In the genomic region with DNA sequence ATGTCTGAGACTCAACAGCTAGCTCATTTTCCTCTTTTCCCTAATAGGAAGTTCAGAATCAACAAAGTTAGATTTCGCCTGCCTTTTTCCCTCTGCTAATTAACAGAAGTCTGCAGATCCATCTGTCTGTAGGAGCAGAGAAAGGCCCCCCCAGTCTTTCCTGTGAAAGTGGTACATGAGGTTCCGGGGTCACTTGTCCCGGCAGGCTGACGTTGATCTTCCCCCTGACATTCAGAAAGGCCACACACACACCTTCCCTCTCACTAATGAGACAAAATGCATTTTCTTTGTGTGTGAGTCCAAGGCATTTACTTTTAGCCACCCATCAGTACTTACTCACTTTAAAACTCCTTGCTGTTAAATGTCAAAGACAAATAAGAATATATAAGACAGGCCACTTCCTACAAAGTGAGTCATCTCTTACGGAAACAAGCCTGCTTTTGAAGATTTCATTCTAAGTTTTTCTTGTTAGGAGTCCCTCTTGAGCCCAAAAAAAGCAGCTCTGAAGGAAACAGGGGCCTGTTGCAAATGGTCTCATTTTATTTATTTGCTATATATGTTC, we compare ENCODE assay signal across 1 cellular context.
TF ChIP-seq lines count a peak whose summit lies in the region.

No MANE protein-coding gene starts in this region.

TF ChIP-seq in SK-N-SH, 30 proteins besides CTCF, POLR2A, EP300 and RAD21 (continued from another document):
- TF ChIP-seq, protein P1, sequence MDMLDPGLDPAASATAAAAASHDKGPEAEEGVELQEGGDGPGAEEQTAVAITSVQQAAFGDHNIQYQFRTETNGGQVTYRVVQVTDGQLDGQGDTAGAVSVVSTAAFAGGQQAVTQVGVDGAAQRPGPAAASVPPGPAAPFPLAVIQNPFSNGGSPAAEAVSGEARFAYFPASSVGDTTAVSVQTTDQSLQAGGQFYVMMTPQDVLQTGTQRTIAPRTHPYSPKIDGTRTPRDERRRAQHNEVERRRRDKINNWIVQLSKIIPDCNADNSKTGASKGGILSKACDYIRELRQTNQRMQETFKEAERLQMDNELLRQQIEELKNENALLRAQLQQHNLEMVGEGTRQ (IDR thresholded peaks at IDR 0.05; ENCODE audit: borderline replicate concordance, low read depth, low read length): no peak
- TF ChIP-seq, protein P2, sequence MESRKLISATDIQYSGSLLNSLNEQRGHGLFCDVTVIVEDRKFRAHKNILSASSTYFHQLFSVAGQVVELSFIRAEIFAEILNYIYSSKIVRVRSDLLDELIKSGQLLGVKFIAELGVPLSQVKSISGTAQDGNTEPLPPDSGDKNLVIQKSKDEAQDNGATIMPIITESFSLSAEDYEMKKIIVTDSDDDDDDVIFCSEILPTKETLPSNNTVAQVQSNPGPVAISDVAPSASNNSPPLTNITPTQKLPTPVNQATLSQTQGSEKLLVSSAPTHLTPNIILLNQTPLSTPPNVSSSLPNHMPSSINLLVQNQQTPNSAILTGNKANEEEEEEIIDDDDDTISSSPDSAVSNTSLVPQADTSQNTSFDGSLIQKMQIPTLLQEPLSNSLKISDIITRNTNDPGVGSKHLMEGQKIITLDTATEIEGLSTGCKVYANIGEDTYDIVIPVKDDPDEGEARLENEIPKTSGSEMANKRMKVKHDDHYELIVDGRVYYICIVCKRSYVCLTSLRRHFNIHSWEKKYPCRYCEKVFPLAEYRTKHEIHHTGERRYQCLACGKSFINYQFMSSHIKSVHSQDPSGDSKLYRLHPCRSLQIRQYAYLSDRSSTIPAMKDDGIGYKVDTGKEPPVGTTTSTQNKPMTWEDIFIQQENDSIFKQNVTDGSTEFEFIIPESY (IDR thresholded peaks at IDR 0.05; ENCODE audit: borderline replicate concordance, low read depth): no peak
- TF ChIP-seq, protein P3, sequence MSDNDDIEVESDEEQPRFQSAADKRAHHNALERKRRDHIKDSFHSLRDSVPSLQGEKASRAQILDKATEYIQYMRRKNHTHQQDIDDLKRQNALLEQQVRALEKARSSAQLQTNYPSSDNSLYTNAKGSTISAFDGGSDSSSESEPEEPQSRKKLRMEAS (IDR thresholded peaks at IDR 0.05; ENCODE audit: low read depth): no peak; the same call in 1 of the 2 replicates
- TF ChIP-seq GABPA (IDR thresholded peaks at IDR 0.05; ENCODE audit: low read depth) (no peak; the same call in 1 of the 2 replicates), TEAD4 (IDR thresholded peaks at IDR 0.05; ENCODE audit: borderline replicate concordance, insufficient read depth) (peak; percentile 68; the same call in 1 of the 2 replicates), FOSL2 (IDR thresholded peaks at IDR 0.05; ENCODE audit: borderline replicate concordance, low read depth) (peak; percentile 95), JUND (IDR thresholded peaks at IDR 0.05) (peak; percentile 95), TCF12 (IDR thresholded peaks at IDR 0.05) (peak; percentile 99), EZH2phosphoT487 (IDR thresholded peaks at IDR 0.05; ENCODE audit: borderline replicate concordance, low read depth) (no peak), RCOR1 (IDR thresholded peaks at IDR 0.05; ENCODE audit: low read length) (no peak), TAF1 (IDR thresholded peaks at IDR 0.05; ENCODE audit: borderline replicate concordance, low read depth, low read length) (no peak), NFIC (IDR thresholded peaks at IDR 0.05; ENCODE audit: borderline replicate concordance) (peak; percentile 60; the same call in 1 of the 2 replicates), NRF1 (IDR thresholded peaks at IDR 0.05; ENCODE audit: low read depth, low read length) (no peak), MXI1 (IDR thresholded peaks at IDR 0.05; ENCODE audit: low read depth, low read length) (peak; percentile 42; the same call in 1 of the 2 replicates), SMC3 (IDR thresholded peaks at IDR 0.05; ENCODE audit: low read depth, low read length) (no peak), SIN3A (IDR thresholded peaks at IDR 0.05; ENCODE audit: borderline replicate concordance, low read depth, low read length) (peak; percentile 59; the same call in 1 of the 2 replicates), FOXJ3 (CRISPR knock-in tag; IDR thresholded peaks at IDR 0.05) (no peak), FOXM1 (IDR thresholded peaks at IDR 0.05; ENCODE audit: low read depth) (peak; percentile 89), GATA2 (CRISPR knock-in tag; IDR thresholded peaks at IDR 0.05) (no peak), RFX5 (IDR thresholded peaks at IDR 0.05; ENCODE audit: low read length) (no peak), RXRA (IDR thresholded peaks at IDR 0.05; ENCODE audit: borderline replicate concordance, low read depth) (peak; percentile 63; the same call in 1 of the 2 replicates)
- TF ChIP-seq, protein P4, sequence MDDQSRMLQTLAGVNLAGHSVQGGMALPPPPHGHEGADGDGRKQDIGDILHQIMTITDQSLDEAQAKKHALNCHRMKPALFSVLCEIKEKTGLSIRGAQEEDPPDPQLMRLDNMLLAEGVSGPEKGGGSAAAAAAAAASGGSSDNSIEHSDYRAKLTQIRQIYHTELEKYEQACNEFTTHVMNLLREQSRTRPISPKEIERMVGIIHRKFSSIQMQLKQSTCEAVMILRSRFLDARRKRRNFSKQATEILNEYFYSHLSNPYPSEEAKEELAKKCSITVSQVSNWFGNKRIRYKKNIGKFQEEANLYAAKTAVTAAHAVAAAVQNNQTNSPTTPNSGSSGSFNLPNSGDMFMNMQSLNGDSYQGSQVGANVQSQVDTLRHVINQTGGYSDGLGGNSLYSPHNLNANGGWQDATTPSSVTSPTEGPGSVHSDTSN (IDR thresholded peaks at IDR 0.05): peak; percentile 96
- TF ChIP-seq, protein P5, sequence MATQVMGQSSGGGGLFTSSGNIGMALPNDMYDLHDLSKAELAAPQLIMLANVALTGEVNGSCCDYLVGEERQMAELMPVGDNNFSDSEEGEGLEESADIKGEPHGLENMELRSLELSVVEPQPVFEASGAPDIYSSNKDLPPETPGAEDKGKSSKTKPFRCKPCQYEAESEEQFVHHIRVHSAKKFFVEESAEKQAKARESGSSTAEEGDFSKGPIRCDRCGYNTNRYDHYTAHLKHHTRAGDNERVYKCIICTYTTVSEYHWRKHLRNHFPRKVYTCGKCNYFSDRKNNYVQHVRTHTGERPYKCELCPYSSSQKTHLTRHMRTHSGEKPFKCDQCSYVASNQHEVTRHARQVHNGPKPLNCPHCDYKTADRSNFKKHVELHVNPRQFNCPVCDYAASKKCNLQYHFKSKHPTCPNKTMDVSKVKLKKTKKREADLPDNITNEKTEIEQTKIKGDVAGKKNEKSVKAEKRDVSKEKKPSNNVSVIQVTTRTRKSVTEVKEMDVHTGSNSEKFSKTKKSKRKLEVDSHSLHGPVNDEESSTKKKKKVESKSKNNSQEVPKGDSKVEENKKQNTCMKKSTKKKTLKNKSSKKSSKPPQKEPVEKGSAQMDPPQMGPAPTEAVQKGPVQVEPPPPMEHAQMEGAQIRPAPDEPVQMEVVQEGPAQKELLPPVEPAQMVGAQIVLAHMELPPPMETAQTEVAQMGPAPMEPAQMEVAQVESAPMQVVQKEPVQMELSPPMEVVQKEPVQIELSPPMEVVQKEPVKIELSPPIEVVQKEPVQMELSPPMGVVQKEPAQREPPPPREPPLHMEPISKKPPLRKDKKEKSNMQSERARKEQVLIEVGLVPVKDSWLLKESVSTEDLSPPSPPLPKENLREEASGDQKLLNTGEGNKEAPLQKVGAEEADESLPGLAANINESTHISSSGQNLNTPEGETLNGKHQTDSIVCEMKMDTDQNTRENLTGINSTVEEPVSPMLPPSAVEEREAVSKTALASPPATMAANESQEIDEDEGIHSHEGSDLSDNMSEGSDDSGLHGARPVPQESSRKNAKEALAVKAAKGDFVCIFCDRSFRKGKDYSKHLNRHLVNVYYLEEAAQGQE (IDR thresholded peaks at IDR 0.05; ENCODE audit: low read depth, low read length): no peak
- TF ChIP-seq, protein P6, sequence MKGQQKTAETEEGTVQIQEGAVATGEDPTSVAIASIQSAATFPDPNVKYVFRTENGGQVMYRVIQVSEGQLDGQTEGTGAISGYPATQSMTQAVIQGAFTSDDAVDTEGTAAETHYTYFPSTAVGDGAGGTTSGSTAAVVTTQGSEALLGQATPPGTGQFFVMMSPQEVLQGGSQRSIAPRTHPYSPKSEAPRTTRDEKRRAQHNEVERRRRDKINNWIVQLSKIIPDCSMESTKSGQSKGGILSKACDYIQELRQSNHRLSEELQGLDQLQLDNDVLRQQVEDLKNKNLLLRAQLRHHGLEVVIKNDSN (IDR thresholded peaks at IDR 0.05; ENCODE audit: borderline replicate concordance, low read depth): no peak
